ENCODE assay signal across 1 cellular context in the genomic region with DNA sequence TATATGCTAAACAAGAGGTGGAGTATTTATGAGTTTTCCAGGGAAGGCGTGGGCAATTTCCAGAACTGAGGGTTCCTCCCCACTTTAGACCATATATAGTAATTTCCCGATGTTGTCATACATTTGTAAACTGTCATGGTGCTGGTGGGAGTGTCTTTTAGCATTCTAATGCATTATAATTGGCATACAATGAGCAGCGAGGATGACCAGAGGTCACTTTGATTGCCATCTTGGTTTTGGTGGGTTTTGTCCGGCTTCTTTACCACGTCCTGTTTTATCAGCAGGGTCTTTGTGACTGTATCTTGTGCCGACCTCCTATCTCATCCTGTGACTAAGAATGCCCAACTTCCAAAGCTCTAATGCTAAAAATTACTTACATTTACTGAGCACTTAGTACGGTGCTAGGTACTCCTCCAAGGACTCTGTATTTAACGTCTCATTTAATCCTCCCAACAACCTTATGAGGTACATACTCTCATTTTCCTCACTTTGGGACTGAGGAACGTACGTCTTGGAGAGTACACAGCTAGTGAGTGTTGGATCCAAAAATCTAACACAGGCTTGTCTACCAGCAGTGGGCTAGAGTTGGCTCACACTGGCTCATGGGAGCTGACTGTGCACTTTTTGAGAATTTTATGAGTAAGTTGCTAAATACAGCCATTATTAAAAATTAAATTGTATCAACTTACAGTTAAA.
TF ChIP-seq lines count a peak whose summit lies in the region.

No MANE protein-coding gene starts in this region.

TF ChIP-seq in K562, 482 proteins besides CTCF, POLR2A, EP300 and RAD21 (continued from another document and continues in another):
- TF ChIP-seq ZNF41 (CRISPR knock-in tag; conservative IDR thresholded peaks at IDR 0.05) (no peak), ZBTB1 (CRISPR knock-in tag; IDR thresholded peaks at IDR 0.05; ENCODE audit: borderline replicate concordance, low read depth) (no peak), SMAD1 (IDR thresholded peaks at IDR 0.05; ENCODE audit: low read depth, low read length, partially characterized antibody) (no peak), HSF4 (CRISPR knock-in tag; IDR thresholded peaks at IDR 0.05; ENCODE audit: borderline replicate concordance) (no peak), ZNF232 (CRISPR knock-in tag; IDR thresholded peaks at IDR 0.05) (no peak), ZNF436 (CRISPR knock-in tag; IDR thresholded peaks at IDR 0.05) (no peak), COPS2 (conservative IDR thresholded peaks at IDR 0.05) (no peak), ETV5 (CRISPR knock-in tag; IDR thresholded peaks at IDR 0.05; ENCODE audit: low read depth) (no peak), HDGF (IDR thresholded peaks at IDR 0.05) (no peak), ZNF561 (CRISPR knock-in tag; conservative IDR thresholded peaks at IDR 0.05) (no peak), MCM5 (IDR thresholded peaks at IDR 0.05; ENCODE audit: low read depth) (no peak), RBFOX2 (IDR thresholded peaks at IDR 0.05; ENCODE audit: low read depth, low read length) (peak; percentile 14; the same call in 1 of the 2 replicates), ATF7 (IDR thresholded peaks at IDR 0.05) (peak; percentile 77; the same call in 1 of the 2 replicates), KLF10 (CRISPR knock-in tag; IDR thresholded peaks at IDR 0.05) (no peak), SREBF1 (IDR thresholded peaks at IDR 0.05; ENCODE audit: borderline replicate concordance, low read depth, low read length) (no peak), CBX1 (IDR thresholded peaks at IDR 0.05; ENCODE audit: low read depth) (no peak), ZNF3 (CRISPR knock-in tag; IDR thresholded peaks at IDR 0.05) (no peak; the same call in 1 of the 2 replicates), SLC30A9 (CRISPR knock-in tag; IDR thresholded peaks at IDR 0.05) (no peak), KDM4B (IDR thresholded peaks at IDR 0.05; ENCODE audit: borderline replicate concordance in 2 of 2, low read depth in 1 of 2) (no peak), SMAD2 (IDR thresholded peaks at IDR 0.05; ENCODE audit: low read depth, low read length) (no peak), ZSCAN29 (IDR thresholded peaks at IDR 0.05) (no peak), YBX1 (IDR thresholded peaks at IDR 0.05) (no peak), L3MBTL2 (IDR thresholded peaks at IDR 0.05) (no peak; the same call in 1 of the 2 replicates), ESRRB (CRISPR knock-in tag; IDR thresholded peaks at IDR 0.05; ENCODE audit: borderline replicate concordance) (no peak), ZNF583 (CRISPR knock-in tag; IDR thresholded peaks at IDR 0.05) (peak; percentile 10; the same call in 1 of the 2 replicates), C11orf30 (IDR thresholded peaks at IDR 0.05; ENCODE audit: low read depth) (peak; percentile 95), XRCC4 (IDR thresholded peaks at IDR 0.05; ENCODE audit: extremely low read depth, insufficient read depth, insufficient read length) (no peak), FOXK1 (CRISPR knock-in tag; IDR thresholded peaks at IDR 0.05; ENCODE audit: borderline replicate concordance) (no peak), DMBX1 (CRISPR knock-in tag; IDR thresholded peaks at IDR 0.05; ENCODE audit: borderline replicate concordance) (0 out of 2 replicates have a peak, but pooled peaks have one; percentile 31), SMARCC2 (IDR thresholded peaks at IDR 0.05; ENCODE audit: low read depth) (no peak), TFAM (CRISPR knock-in tag; conservative IDR thresholded peaks at IDR 0.05) (no peak), ZNF197 (CRISPR knock-in tag; IDR thresholded peaks at IDR 0.05; ENCODE audit: low read depth) (0 out of 2 replicates have a peak, but pooled peaks have one; percentile 49), SMARCE1 (IDR thresholded peaks at IDR 0.05) (no peak), PURB (CRISPR knock-in tag; IDR thresholded peaks at IDR 0.05; ENCODE audit: low read depth) (no peak), FOSL1 (tag; conservative IDR thresholded peaks at IDR 0.05) (peak; percentile 84), KLF6 (CRISPR knock-in tag; IDR thresholded peaks at IDR 0.05; ENCODE audit: borderline replicate concordance) (0 out of 2 replicates have a peak, but pooled peaks have one; percentile 32), FOXA1 (IDR thresholded peaks at IDR 0.05; ENCODE audit: borderline replicate concordance) (no peak), POLR3A (IDR thresholded peaks at IDR 0.05; ENCODE audit: borderline replicate concordance, extremely low read depth, insufficient read depth, insufficient read length) (no peak), MTA1 (IDR thresholded peaks at IDR 0.05; ENCODE audit: borderline replicate concordance) (no peak), MTA2 (IDR thresholded peaks at IDR 0.05; ENCODE audit: low read depth) (no peak)
- TF ChIP-seq, protein P1, sequence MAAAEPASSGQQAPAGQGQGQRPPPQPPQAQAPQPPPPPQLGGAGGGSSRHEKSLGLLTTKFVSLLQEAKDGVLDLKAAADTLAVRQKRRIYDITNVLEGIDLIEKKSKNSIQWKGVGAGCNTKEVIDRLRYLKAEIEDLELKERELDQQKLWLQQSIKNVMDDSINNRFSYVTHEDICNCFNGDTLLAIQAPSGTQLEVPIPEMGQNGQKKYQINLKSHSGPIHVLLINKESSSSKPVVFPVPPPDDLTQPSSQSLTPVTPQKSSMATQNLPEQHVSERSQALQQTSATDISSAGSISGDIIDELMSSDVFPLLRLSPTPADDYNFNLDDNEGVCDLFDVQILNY (CRISPR knock-in tag; IDR thresholded peaks at IDR 0.05): no peak
- TF ChIP-seq, protein P2, sequence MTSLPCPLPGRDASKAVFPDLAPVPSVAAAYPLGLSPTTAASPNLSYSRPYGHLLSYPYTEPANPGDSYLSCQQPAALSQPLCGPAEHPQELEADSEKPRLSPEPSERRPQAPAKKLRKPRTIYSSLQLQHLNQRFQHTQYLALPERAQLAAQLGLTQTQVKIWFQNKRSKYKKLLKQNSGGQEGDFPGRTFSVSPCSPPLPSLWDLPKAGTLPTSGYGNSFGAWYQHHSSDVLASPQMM (CRISPR knock-in tag; IDR thresholded peaks at IDR 0.05): no peak
- TF ChIP-seq, protein P3, sequence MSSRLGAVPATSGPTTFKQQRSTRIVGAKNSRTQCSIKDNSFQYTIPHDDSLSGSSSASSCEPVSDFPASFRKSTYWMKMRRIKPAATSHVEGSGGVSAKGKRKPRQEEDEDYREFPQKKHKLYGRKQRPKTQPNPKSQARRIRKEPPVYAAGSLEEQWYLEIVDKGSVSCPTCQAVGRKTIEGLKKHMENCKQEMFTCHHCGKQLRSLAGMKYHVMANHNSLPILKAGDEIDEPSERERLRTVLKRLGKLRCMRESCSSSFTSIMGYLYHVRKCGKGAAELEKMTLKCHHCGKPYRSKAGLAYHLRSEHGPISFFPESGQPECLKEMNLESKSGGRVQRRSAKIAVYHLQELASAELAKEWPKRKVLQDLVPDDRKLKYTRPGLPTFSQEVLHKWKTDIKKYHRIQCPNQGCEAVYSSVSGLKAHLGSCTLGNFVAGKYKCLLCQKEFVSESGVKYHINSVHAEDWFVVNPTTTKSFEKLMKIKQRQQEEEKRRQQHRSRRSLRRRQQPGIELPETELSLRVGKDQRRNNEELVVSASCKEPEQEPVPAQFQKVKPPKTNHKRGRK (tag; IDR thresholded peaks at IDR 0.05): no peak
- TF ChIP-seq, protein P4, sequence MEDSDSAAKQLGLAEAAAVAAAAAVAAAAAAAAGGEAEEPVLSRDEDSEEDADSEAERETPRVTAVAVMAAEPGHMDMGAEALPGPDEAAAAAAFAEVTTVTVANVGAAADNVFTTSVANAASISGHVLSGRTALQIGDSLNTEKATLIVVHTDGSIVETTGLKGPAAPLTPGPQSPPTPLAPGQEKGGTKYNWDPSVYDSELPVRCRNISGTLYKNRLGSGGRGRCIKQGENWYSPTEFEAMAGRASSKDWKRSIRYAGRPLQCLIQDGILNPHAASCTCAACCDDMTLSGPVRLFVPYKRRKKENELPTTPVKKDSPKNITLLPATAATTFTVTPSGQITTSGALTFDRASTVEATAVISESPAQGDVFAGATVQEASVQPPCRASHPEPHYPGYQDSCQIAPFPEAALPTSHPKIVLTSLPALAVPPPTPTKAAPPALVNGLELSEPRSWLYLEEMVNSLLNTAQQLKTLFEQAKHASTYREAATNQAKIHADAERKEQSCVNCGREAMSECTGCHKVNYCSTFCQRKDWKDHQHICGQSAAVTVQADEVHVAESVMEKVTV (CRISPR knock-in tag; IDR thresholded peaks at IDR 0.05): no peak
- TF ChIP-seq, protein P5, sequence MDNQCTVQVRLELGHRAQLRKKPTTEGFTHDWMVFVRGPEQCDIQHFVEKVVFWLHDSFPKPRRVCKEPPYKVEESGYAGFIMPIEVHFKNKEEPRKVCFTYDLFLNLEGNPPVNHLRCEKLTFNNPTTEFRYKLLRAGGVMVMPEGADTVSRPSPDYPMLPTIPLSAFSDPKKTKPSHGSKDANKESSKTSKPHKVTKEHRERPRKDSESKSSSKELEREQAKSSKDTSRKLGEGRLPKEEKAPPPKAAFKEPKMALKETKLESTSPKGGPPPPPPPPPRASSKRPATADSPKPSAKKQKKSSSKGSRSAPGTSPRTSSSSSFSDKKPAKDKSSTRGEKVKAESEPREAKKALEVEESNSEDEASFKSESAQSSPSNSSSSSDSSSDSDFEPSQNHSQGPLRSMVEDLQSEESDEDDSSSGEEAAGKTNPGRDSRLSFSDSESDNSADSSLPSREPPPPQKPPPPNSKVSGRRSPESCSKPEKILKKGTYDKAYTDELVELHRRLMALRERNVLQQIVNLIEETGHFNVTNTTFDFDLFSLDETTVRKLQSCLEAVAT (IDR thresholded peaks at IDR 0.05): no peak
- TF ChIP-seq, protein P6, sequence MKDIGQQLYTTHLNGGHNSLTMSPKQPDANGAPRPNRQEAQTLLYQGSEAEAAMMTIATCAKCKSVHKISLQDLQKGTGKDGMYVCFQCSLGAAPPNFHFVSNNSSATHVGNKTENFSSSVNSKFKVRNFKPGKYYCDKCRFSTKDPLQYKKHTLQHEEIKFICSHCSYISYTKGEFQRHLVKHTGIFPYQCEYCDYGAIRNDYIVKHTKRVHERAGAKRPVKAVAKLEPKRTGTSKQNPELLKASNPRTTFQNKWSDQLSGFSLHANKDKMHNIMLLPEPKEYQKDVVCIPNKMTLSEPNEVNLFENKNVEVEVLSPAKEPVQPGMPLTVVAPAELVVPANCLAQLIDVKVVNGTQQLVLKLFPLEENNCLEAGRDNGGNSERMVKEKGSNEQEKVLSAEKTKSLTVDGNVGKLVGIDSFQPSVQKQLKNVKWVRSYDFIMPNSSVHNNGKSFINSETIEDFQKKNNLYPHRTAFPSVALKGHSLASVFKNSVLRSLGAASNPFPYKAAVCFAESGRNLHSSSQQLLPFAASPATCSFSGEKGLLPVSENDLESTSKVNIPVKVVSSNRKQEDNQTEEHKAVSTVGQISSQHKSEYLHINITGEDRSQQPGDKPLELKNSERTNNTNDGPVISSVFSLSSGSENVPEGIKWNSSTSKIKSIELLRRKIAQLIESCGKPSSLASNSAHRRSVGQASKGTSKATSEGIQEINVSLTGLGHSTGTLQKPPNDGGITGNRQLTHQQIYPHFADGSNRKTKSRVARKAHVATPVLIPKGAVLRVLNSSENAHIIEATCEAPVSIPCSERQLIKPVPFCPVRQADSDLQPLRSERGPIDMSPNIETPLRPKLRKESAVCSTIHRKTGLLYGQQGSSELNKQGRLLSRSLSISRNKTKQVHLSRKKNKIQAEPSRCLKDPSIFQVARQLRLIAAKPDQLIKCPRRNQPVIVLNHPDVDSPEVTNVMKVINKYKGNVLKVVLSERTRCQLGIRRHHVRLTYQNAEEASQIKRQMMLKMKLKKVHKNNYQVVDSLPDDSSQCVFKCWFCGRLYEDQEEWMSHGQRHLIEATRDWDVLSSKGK (CRISPR knock-in tag; IDR thresholded peaks at IDR 0.05): no peak
- TF ChIP-seq, protein P7, sequence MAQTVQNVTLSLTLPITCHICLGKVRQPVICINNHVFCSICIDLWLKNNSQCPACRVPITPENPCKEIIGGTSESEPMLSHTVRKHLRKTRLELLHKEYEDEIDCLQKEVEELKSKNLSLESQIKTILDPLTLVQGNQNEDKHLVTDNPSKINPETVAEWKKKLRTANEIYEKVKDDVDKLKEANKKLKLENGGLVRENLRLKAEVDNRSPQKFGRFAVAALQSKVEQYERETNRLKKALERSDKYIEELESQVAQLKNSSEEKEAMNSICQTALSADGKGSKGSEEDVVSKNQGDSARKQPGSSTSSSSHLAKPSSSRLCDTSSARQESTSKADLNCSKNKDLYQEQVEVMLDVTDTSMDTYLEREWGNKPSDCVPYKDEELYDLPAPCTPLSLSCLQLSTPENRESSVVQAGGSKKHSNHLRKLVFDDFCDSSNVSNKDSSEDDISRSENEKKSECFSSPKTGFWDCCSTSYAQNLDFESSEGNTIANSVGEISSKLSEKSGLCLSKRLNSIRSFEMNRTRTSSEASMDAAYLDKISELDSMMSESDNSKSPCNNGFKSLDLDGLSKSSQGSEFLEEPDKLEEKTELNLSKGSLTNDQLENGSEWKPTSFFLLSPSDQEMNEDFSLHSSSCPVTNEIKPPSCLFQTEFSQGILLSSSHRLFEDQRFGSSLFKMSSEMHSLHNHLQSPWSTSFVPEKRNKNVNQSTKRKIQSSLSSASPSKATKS (CRISPR knock-in tag; IDR thresholded peaks at IDR 0.05): no peak
- TF ChIP-seq, protein P8, sequence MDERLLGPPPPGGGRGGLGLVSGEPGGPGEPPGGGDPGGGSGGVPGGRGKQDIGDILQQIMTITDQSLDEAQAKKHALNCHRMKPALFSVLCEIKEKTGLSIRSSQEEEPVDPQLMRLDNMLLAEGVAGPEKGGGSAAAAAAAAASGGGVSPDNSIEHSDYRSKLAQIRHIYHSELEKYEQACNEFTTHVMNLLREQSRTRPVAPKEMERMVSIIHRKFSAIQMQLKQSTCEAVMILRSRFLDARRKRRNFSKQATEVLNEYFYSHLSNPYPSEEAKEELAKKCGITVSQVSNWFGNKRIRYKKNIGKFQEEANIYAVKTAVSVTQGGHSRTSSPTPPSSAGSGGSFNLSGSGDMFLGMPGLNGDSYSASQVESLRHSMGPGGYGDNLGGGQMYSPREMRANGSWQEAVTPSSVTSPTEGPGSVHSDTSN (CRISPR knock-in tag; IDR thresholded peaks at IDR 0.05; ENCODE audit: low read depth): no peak
- TF ChIP-seq, protein P8 (tag; conservative IDR thresholded peaks at IDR 0.05; ENCODE audit: low read depth): peak; percentile 53; the same call in 1 of the 2 replicates
- TF ChIP-seq, protein P9, sequence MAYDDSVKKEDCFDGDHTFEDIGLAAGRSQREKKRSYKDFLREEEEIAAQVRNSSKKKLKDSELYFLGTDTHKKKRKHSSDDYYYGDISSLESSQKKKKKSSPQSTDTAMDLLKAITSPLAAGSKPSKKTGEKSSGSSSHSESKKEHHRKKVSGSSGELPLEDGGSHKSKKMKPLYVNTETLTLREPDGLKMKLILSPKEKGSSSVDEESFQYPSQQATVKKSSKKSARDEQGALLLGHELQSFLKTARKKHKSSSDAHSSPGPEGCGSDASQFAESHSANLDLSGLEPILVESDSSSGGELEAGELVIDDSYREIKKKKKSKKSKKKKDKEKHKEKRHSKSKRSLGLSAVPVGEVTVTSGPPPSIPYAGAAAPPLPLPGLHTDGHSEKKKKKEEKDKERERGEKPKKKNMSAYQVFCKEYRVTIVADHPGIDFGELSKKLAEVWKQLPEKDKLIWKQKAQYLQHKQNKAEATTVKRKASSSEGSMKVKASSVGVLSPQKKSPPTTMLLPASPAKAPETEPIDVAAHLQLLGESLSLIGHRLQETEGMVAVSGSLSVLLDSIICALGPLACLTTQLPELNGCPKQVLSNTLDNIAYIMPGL (CRISPR knock-in tag; IDR thresholded peaks at IDR 0.05): no peak
